Comparison of ENCODE assay signal across 8 cellular contexts in the genomic region with DNA sequence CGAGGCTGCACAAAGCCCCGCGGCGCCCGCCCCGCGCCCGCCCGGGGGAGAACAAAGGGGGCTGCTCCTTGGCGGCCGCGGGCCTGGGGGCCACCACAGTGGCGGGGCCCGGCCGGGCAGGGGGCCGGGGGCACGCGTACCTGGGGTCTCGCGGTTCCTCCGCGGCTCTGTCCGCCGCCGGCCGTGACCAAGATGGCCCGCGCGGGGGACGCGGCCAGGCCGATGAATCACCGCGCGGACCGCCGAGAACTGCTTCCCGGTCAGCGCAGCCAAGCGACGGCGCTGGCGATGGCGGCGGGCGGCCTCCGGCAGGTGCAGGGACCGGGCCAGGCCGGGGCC. TPM values are rescaled to one million over a fixed set of nuclear protein-coding genes. Genes with fewer than 3 reads are reported as not detected.
DNase-seq lines count a peak whose midpoint lies in the region; ATAC-seq and TF ChIP-seq lines count a peak whose summit lies in the region.

A gene (minus strand): TSS at position 330 of the 339 bp plus-strand sequence. CDS start 677 bp downstream, outside the sequence.

- peak within 1 kb of the TSS; percentile 64 for H3K27ac ChIP-seq in CD4-positive, CD25-positive, alpha-beta regulatory T cell (ENCODE audit: insufficient read depth, low read length, poor library complexity, severe bottlenecking)
- H3K27ac ChIP-seq in mesodermal cell (ENCODE audit: low read depth, low read length, severe bottlenecking), result peak within 1 kb of the TSS; percentile 67
- peak within 1 kb of the TSS; percentile 74 to 86 (median 80) for H3K27ac ChIP-seq in upper lobe of left lung

- peaks cover 0 to 4% (median 0%) of the 10 kb centered on the region in 7 donors for H3K9me3 Mint-ChIP-seq in CD4-positive, CD25-positive, alpha-beta regulatory T cell

- peaks cover 24% of the 10 kb centered on the region for H3K27me3 Mint-ChIP-seq in CD4-positive, CD25-positive, alpha-beta regulatory T cell

- H3K27me3 ChIP-seq in CD4-positive, CD25-positive, alpha-beta regulatory T cell (ENCODE audit: control insufficient read depth, insufficient read depth, low read length), result no peaks in the 10 kb centered on the region
- H3K27me3 ChIP-seq in upper lobe of left lung, result no peaks in the 10 kb centered on the region

- TF ChIP-seq CTCF in LNCaP clone FGC (IDR thresholded peaks at IDR 0.05; ENCODE audit: control insufficient read depth, extremely low read depth, insufficient read depth) (no peak), choroid plexus epithelial cell (conservative IDR thresholded peaks at IDR 0.05; ENCODE audit: low read depth, low read length) (no peak), upper lobe of left lung (IDR thresholded peaks at IDR 0.05) (peak in 1 of 6 experiments; percentile 27)

- no peak for ATAC-seq in CD4-positive, CD25-positive, alpha-beta regulatory T cell (ENCODE audit: low read depth in 2 of 2)
- ATAC-seq in upper lobe of left lung (ENCODE audit: low FRiP score in 2 of 2), result peak in 1 of 2 donors; percentile 20
- ATAC-seq in HG03521 (IDR thresholded peaks at IDR 0.05; ENCODE audit: unreplicated experiment), result no peak

- TF ChIP-seq EP300 in upper lobe of left lung (IDR thresholded peaks at IDR 0.05), result no peak

- TF ChIP-seq POLR2A in upper lobe of left lung (IDR thresholded peaks at IDR 0.05), result peak in 1 of 4 donors; percentile 49

- peaks cover 5 to 39% (median 14%) of the 10 kb centered on the region in 4 donors for H3K4me1 Mint-ChIP-seq in CD4-positive, CD25-positive, alpha-beta regulatory T cell

- peak within 1 kb of the TSS; percentile 84 to 95 (median 88) for H3K27ac Mint-ChIP-seq in CD4-positive, CD25-positive, alpha-beta regulatory T cell

- peak within 1 kb of the TSS; percentile 68 for H3K4me3 ChIP-seq in CD4-positive, CD25-positive, alpha-beta regulatory T cell (ENCODE audit: low read depth, low read length)
- H3K4me3 ChIP-seq in LNCaP clone FGC (ENCODE audit: low read depth, low read length) (peak within 1 kb of the TSS; percentile 71), choroid plexus epithelial cell (ENCODE audit: low read depth, low read length) (peak within 1 kb of the TSS; percentile 65), mesodermal cell (ENCODE audit: extremely low read depth, insufficient read depth, low read length, poor library complexity, severe bottlenecking) (peak within 1 kb of the TSS; percentile 58), upper lobe of left lung (peak within 1 kb of the TSS; percentile 67 to 96 (median 86))

- no peaks in the 10 kb centered on the region for H3K36me3 ChIP-seq in CD4-positive, CD25-positive, alpha-beta regulatory T cell (ENCODE audit: control insufficient read depth, insufficient read depth, low read length)
- H3K36me3 ChIP-seq in mesodermal cell (ENCODE audit: control insufficient read depth, insufficient read depth, low read length), result peaks cover 26% of the 10 kb centered on the region
- peaks cover 0 to 8% (median 2%) of the 10 kb centered on the region in 4 donors for H3K36me3 ChIP-seq in upper lobe of left lung

- 1% methylated on average over 38 to 43 of the region's 49 CpGs for WGBS in mesodermal cell (ENCODE audit: insufficient coverage in 2 of 2), 2 experiments
- 0% methylated on average over 9 of the region's 49 CpGs; no CpG with 5 or more reads in 1 of the 2 donors for WGBS in upper lobe of left lung, 2 donors

- H3K36me3 Mint-ChIP-seq in CD4-positive, CD25-positive, alpha-beta regulatory T cell, result peaks cover 9% of the 10 kb centered on the region

- H3K4me3 Mint-ChIP-seq in CD4-positive, CD25-positive, alpha-beta regulatory T cell, result peak within 1 kb of the TSS; percentile 87 to 93 (median 88)

- H3K4me1 ChIP-seq in CD4-positive, CD25-positive, alpha-beta regulatory T cell (ENCODE audit: control insufficient read depth, insufficient read depth, low read length, poor library complexity, severe bottlenecking), result peaks cover 13% of the 10 kb centered on the region
- H3K4me1 ChIP-seq in mesodermal cell (ENCODE audit: control insufficient read depth, insufficient read depth, low read length, poor library complexity, severe bottlenecking) (peaks cover 5% of the 10 kb centered on the region), upper lobe of left lung (peaks cover 7 to 30% (median 16%) of the 10 kb centered on the region in 4 donors)

- DNase-seq in CD4-positive, CD25-positive, alpha-beta regulatory T cell, result no peak
- no peak for DNase-seq in LNCaP clone FGC (ENCODE audit: low read depth)
- no peak for DNase-seq in choroid plexus epithelial cell (ENCODE audit: low read depth)
- DNase-seq in upper lobe of left lung, result no peak
- no peak for DNase-seq in medulla oblongata (ENCODE audit: extremely low spot score)
- DNase-seq in SHP77 (lab: John Stamatoyannopoulos, UW), result no peak

- no peaks in the 10 kb centered on the region for H3K9me3 ChIP-seq in CD4-positive, CD25-positive, alpha-beta regulatory T cell (ENCODE audit: control insufficient read depth in 2 of 2, low read length in 2 of 2)
- peaks cover 17% of the 10 kb centered on the region for H3K9me3 ChIP-seq in mesodermal cell (ENCODE audit: control insufficient read depth, low read length)
- no peaks in the 10 kb centered on the region for H3K9me3 ChIP-seq in upper lobe of left lung

RNA-seq across cellular contexts. Expression of the gene that starts here (rescaled TPM):
- total RNA-seq in CD4-positive, CD25-positive, alpha-beta regulatory T cell, result 8.8 TPM
- polyA plus RNA-seq in CD4-positive, CD25-positive, alpha-beta regulatory T cell, result 1 to 10 TPM; 2.1 to 4.9 (median 3.6) TPM
- polyA plus RNA-seq in mesodermal cell (2013, experiment 1 of 2), result 10.8 TPM
- polyA plus RNA-seq in mesodermal cell (2013, experiment 2 of 2), result 8.8 TPM
- 10 to 100 TPM; 13.6 to 31.5 (median 19.5) TPM for total RNA-seq in upper lobe of left lung
